8 cellular contexts compared by ENCODE assay signal in genomic region chr11:122115520-122116343, GRCh38. TPM values are rescaled to one million over a fixed set of nuclear protein-coding genes. Genes with fewer than 3 reads are reported as not detected.
DNase-seq lines count a peak whose midpoint lies in the region; ATAC-seq and TF ChIP-seq lines count a peak whose summit lies in the region.
"Had no signal": no experiment of that assay in that cellular context is flagged by ENCODE, and none has a peak within 500 bp of the region (broad histone marks: within the 10 kb centered on the region; RNA-seq: fewer than 3 reads in every experiment).

Gene BLID (minus strand): TSS chr11:122116215. CDS start chr11:122115922, 293 bp downstream.

- no peaks in the 10 kb centered on the region for H3K27me3 ChIP-seq in GM23338 (ENCODE audit: insufficient read depth)
- H3K27me3 ChIP-seq in right cardiac atrium (ENCODE audit: control insufficient read depth, insufficient read depth), result no peaks in the 10 kb centered on the region
- no peaks in the 10 kb centered on the region for H3K27me3 ChIP-seq in suprapubic skin

- no peaks in the 10 kb centered on the region for H3K79me2 ChIP-seq in GM23338 (replicated peaks; ENCODE audit: insufficient read depth)

- intact Hi-C loops in right cardiac atrium (cut with DNase I), result no loop called here

- peak within 1 kb of the TSS; percentile 15; the same call in 1 of the 2 replicates for H2AFZ ChIP-seq in GM23338

- TF ChIP-seq POLR2A in suprapubic skin (IDR thresholded peaks at IDR 0.05), result no peak

- POLR2A ChIA-PET in naive thymus-derived CD8-positive, alpha-beta T cell (lab: Charles Lee), result no interaction called here

- H4K20me1 ChIP-seq in GM23338 (replicated peaks; ENCODE audit: insufficient read depth), result no peaks in the 10 kb centered on the region

- no peak within 1 kb of the TSS for H3K27ac ChIP-seq in GM23338 (ENCODE audit: low read depth)
- no peak within 1 kb of the TSS for H3K27ac ChIP-seq in VCaP
- no peak within 1 kb of the TSS for H3K27ac ChIP-seq in right cardiac atrium (ENCODE audit: low read length)
- peak within 1 kb of the TSS; percentile 70 for H3K27ac ChIP-seq in suprapubic skin

- ATAC-seq in GM23338, result peak; percentile 97
- peak; percentile 41 to 44 for ATAC-seq in right cardiac atrium
- no peak for ATAC-seq in HG03025 (IDR thresholded peaks at IDR 0.05; ENCODE audit: low FRiP score, unreplicated experiment)
- no peak for ATAC-seq in naive thymus-derived CD8-positive, alpha-beta T cell

- no peaks in the 10 kb centered on the region for H3K9me3 Mint-ChIP-seq in GM23338
- peaks cover 0 to 10% (median 0%) of the 10 kb centered on the region in 9 donors for H3K9me3 Mint-ChIP-seq in naive thymus-derived CD8-positive, alpha-beta T cell

- no peaks in the 10 kb centered on the region for H3K36me3 Mint-ChIP-seq in GM23338 (ENCODE audit: low read depth)
- H3K36me3 Mint-ChIP-seq in naive thymus-derived CD8-positive, alpha-beta T cell, result no peaks in the 10 kb centered on the region

- no peaks in the 10 kb centered on the region for H3F3A ChIP-seq in GM23338 (replicated peaks; ENCODE audit: low read depth)

- peak; percentile 88 for DNase-seq in GM23338 (ENCODE audit: low spot score)
- DNase-seq in right cardiac atrium, result peak in 1 of 3 donors; percentile 65
- no peak for DNase-seq in suprapubic skin (ENCODE audit: low spot score in 2 of 2)
- DNase-seq in naive thymus-derived CD8-positive, alpha-beta T cell, result no peak
- DNase-seq in activated CD4-positive, alpha-beta T cell treated with anti-CD3 and anti-CD28 coated beads, Interleukin-2, amount 50 U/mL, for 4 hours, result no peak
- DNase-seq: activated B cell treated with CpG ODN at 0.5 μM for 24 hours had no signal

- no peak within 1 kb of the TSS for H3K4me3 Mint-ChIP-seq in GM23338
- H3K4me3 Mint-ChIP-seq in naive thymus-derived CD8-positive, alpha-beta T cell, result no peak within 1 kb of the TSS
- H3K4me3 Mint-ChIP-seq: activated B cell treated with CpG ODN at 0.5 μM for 24 hours had no signal

- H3K4me1 Mint-ChIP-seq in GM23338, result peaks cover 14% of the 10 kb centered on the region; the same call in 2 of the 3 replicates
- no peaks in the 10 kb centered on the region for H3K4me1 Mint-ChIP-seq in naive thymus-derived CD8-positive, alpha-beta T cell
- H3K4me1 Mint-ChIP-seq: activated B cell treated with CpG ODN at 0.5 μM for 24 hours had no signal

- no peaks in the 10 kb centered on the region for H3K9me2 ChIP-seq in GM23338 (ENCODE audit: insufficient read depth)

- no peaks in the 10 kb centered on the region for H3K9me3 ChIP-seq in right cardiac atrium (ENCODE audit: control insufficient read depth, low read length)
- H3K9me3 ChIP-seq in suprapubic skin, result no peaks in the 10 kb centered on the region

- H3K4me2 ChIP-seq in GM23338, result no peak within 1 kb of the TSS

- H3K36me3 ChIP-seq in GM23338 (ENCODE audit: insufficient read depth), result no peaks in the 10 kb centered on the region
- no peaks in the 10 kb centered on the region for H3K36me3 ChIP-seq in suprapubic skin

- TF ChIP-seq CTCF in GM23338 (conservative IDR thresholded peaks at IDR 0.05; ENCODE audit: low read depth in 2 of 2) (peak; percentile 83 to 89), VCaP (conservative IDR thresholded peaks at IDR 0.05) (peak; percentile 70), suprapubic skin (IDR thresholded peaks at IDR 0.05) (peak; percentile 7 to 30)

- H3K27ac Mint-ChIP-seq in GM23338, result no peak within 1 kb of the TSS
- H3K27ac Mint-ChIP-seq in naive thymus-derived CD8-positive, alpha-beta T cell, result no peak within 1 kb of the TSS
- H3K27ac Mint-ChIP-seq: activated B cell treated with CpG ODN at 0.5 μM for 24 hours had no signal

- H3K4me3 ChIP-seq in GM23338 (no peak within 1 kb of the TSS), right cardiac atrium (ENCODE audit: low read length) (no peak within 1 kb of the TSS), suprapubic skin (no peak within 1 kb of the TSS)

- 75% methylated on average over 10 of the region's 10 CpGs for WGBS in right cardiac atrium
- WGBS in suprapubic skin, result 68% methylated on average over 10 of the region's 10 CpGs

- H3K4me1 ChIP-seq in GM23338 (ENCODE audit: insufficient read depth) (peaks cover 12% of the 10 kb centered on the region; the same call in 1 of the 2 replicates), right cardiac atrium (ENCODE audit: control insufficient read depth, insufficient read depth, low read length) (peaks cover 2% of the 10 kb centered on the region), suprapubic skin (peaks cover 7% of the 10 kb centered on the region)

- no peaks in the 10 kb centered on the region for H3K27me3 Mint-ChIP-seq in GM23338 (ENCODE audit: insufficient read depth, low read depth, poor library complexity)
- H3K27me3 Mint-ChIP-seq in naive thymus-derived CD8-positive, alpha-beta T cell, result peaks cover 0 to 27% (median 9%) of the 10 kb centered on the region in 5 donors

- TF ChIP-seq EP300 in suprapubic skin (IDR thresholded peaks at IDR 0.05), result no peak

TF ChIP-seq in GM23338, 12 proteins besides CTCF, POLR2A, EP300 and RAD21 (continues in another document):
- TF ChIP-seq ZNF331 (CRISPR knock-in tag; IDR thresholded peaks at IDR 0.05; ENCODE audit: low read depth) (no peak), ZNF462 (CRISPR knock-in tag; IDR thresholded peaks at IDR 0.05) (no peak), POLR2AphosphoS5 (IDR thresholded peaks at IDR 0.05; ENCODE audit: low read depth) (no peak), JUNB (IDR thresholded peaks at IDR 0.05; ENCODE audit: unreplicated experiment) (no peak)

RNA-seq across cellular contexts. Expression of gene BLID, which starts in this region (rescaled TPM):
- not detected in 2 replicates for total RNA-seq in GM23338 (2014; rRNA removed; shearing (Covaris generic))
- polyA plus RNA-seq in GM23338 (2016; fragmentation: Nextera tagmentation; extraction: Ambion mirVana), result not detected in 2 replicates
- 1 to 10 TPM; 1.6 to 2.4 (median 1.7) TPM for total RNA-seq in right cardiac atrium
- 0.57 TPM for polyA plus RNA-seq in right cardiac atrium
- total RNA-seq in suprapubic skin, result not detected
- not detected for total RNA-seq in naive thymus-derived CD8-positive, alpha-beta T cell
- not detected for polyA plus RNA-seq in naive thymus-derived CD8-positive, alpha-beta T cell
- total RNA-seq: activated B cell treated with CpG ODN at 0.5 μM for 24 hours had no signal

Comparison
In these comparisons a context has a peak if more than half of its experiments do, and no peak if none do; other contexts are left out.
1. Peak in DNase-seq and ATAC-seq in GM23338; RNA of the gene not detected or under 1 TPM.
2. ATAC-seq: peak in right cardiac atrium (2 of 2); none in HG03025 (single experiment) and naive thymus-derived CD8-positive, alpha-beta T cell (0 of 2).
3. CTCF ChIP-seq: peak in every context shown above with its lines; median percentile 86 in GM23338; 70 in VCaP; 18 in suprapubic skin.